Comparison of ENCODE assay signal across 8 cellular contexts in the genomic region with DNA sequence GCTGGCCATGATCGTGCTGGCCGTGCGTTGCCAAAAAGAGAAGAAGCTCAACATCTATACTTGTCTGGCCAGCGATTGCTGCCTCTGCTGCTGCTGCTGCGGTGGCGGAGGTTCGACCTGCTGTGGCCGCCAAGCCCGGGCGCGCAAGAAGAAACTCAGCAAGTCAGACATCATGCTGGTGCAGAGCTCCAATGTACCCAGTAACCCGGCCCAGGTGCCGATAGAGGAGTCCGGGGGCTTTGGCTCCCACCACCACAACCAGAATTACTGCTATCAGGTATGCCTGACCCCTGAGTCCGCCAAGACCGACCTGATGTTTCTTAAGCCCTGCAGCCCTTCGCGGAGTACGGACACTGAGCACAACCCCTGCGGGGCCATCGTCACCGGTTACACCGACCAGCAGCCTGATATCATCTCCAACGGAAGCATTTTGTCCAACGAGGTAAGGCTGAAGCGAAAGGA. TPM values are rescaled to one million over a fixed set of nuclear protein-coding genes. Genes with fewer than 3 reads are reported as not detected.
DNase-seq lines count a peak whose midpoint lies in the region; ATAC-seq and TF ChIP-seq lines count a peak whose summit lies in the region.

No MANE protein-coding gene starts in this region.

- H3K4me1 Mint-ChIP-seq in Calu3 (ENCODE audit: low read depth, unreplicated experiment), result peaks cover 7% of the 10 kb centered on the region

- no peaks in the 10 kb centered on the region for H3K27me3 Mint-ChIP-seq in Calu3 (ENCODE audit: unreplicated experiment)

- no TSS peak for BruUV-seq in Calu3 (replicated peaks; lab: Mats Ljungman, UMichigan)

- ATAC-seq in HG02571 (IDR thresholded peaks at IDR 0.05; ENCODE audit: unreplicated experiment) (no peak), GM21825 (IDR thresholded peaks at IDR 0.05; ENCODE audit: unreplicated experiment) (no peak), HG02938 (IDR thresholded peaks at IDR 0.05; ENCODE audit: unreplicated experiment) (no peak), esophagus mucosa (no peak)

- H3K27ac Mint-ChIP-seq in Calu3 (ENCODE audit: unreplicated experiment), result no peak overlapping the region

- DNase-seq in Calu3 (no peak), NCI-H69 (lab: John Stamatoyannopoulos, UW) (peak; percentile 37), fibroblast of peridontal ligament (ENCODE audit: extremely low read depth) (peak; percentile 19), pons (ENCODE audit: low spot score) (peak; percentile 34)

- CTCF ChIA-PET in Calu3 (lab: Charles Lee), result no interaction called here

- peak overlapping the region; percentile 64 for H3K4me3 Mint-ChIP-seq in Calu3 (ENCODE audit: low read depth, unreplicated experiment)

- intact Hi-C loops in Calu3 (cut with micrococcal nuclease; ENCODE audit: unreplicated experiment), result loop anchor here (5.0 kb wide), 1 partner anchor 330 kb away; no protein-coding TSS in a partner anchor

- no peak for TF ChIP-seq CTCF in Calu3 (IDR thresholded peaks at IDR 0.05; ENCODE audit: unreplicated experiment)

- H3K36me3 Mint-ChIP-seq in Calu3 (ENCODE audit: insufficient read depth, unreplicated experiment), result peaks cover 5% of the 10 kb centered on the region

- H3K9me3 Mint-ChIP-seq in Calu3 (ENCODE audit: low read depth, unreplicated experiment), result peaks cover 7% of the 10 kb centered on the region

RNA-seq across cellular contexts. Expression of gene PCDH10, which starts 3.3 kb away (rescaled TPM):
- total RNA-seq in Calu3 (2022), result not detected in 2 replicates
- 0.04 TPM for total RNA-seq in esophagus mucosa
